ENCODE assay signal across 2 cellular contexts in the genomic region with DNA sequence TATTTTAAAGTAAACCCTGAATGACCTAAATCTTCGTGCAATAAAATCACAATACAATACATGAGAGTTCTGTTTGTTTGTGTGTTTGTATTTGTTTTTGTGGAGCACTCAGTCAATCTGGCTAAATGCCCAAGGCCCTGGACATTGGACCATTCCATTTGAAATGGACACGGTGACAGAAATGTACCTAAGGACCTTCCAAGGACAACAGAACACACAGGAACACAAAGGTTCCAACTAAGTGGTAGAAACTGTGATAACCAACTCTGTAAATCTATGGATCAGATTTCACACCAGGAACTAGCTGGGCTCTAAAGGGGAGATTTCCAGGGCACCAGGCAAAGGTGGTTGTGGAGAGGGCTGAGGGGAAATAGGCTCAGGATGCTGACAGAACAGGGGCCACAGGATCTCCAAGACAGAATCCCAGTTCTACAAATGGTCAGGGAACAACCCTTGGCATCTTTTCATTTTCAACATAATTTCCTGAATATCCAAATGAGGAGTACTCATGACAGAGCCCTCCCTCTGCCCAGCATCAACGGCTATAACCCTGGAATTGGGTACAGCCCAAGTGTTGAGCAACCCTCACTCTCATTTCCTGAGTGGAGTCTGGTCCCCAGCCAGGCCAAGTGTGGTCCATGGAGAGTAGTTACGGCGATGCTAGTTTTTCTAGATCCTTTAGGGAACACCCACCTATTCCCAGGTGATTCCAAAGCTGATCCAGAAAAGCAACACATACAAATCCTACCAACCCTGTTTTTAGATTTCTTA.
TF ChIP-seq lines count a peak whose summit lies in the region.

No MANE protein-coding gene starts in this region.

TF ChIP-seq in liver, 16 proteins besides CTCF, POLR2A, EP300 and RAD21:
- TF ChIP-seq SP1 (IDR thresholded peaks at IDR 0.05) (peak; percentile 86), HNF4A (conservative IDR thresholded peaks at IDR 0.05) (peak; percentile 87 to 93), HNF4G (IDR thresholded peaks at IDR 0.05) (peak; percentile 48), YY1 (IDR thresholded peaks at IDR 0.05) (peak; percentile 37), ATF3 (IDR thresholded peaks at IDR 0.05) (no peak), FOXA2 (IDR thresholded peaks at IDR 0.05) (no peak), GABPA (IDR thresholded peaks at IDR 0.05 in 1 of 2, conservative IDR thresholded peaks at IDR 0.05 in 1 of 2) (peak in 1 of 2 donors; percentile 19), JUND (IDR thresholded peaks at IDR 0.05) (peak; percentile 17 to 18), TAF1 (conservative IDR thresholded peaks at IDR 0.05) (no peak), EGR1 (IDR thresholded peaks at IDR 0.05; ENCODE audit: low read depth in 2 of 2) (no peak), FOXA1 (IDR thresholded peaks at IDR 0.05) (no peak), REST (IDR thresholded peaks at IDR 0.05) (peak; percentile 16), RXRA (IDR thresholded peaks at IDR 0.05) (peak; percentile 35 to 56), NR2F2 (IDR thresholded peaks at IDR 0.05) (no peak)
- TF ChIP-seq, protein P1, sequence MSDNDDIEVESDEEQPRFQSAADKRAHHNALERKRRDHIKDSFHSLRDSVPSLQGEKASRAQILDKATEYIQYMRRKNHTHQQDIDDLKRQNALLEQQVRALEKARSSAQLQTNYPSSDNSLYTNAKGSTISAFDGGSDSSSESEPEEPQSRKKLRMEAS (IDR thresholded peaks at IDR 0.05) = peak; percentile 42
- TF ChIP-seq, protein P2, sequence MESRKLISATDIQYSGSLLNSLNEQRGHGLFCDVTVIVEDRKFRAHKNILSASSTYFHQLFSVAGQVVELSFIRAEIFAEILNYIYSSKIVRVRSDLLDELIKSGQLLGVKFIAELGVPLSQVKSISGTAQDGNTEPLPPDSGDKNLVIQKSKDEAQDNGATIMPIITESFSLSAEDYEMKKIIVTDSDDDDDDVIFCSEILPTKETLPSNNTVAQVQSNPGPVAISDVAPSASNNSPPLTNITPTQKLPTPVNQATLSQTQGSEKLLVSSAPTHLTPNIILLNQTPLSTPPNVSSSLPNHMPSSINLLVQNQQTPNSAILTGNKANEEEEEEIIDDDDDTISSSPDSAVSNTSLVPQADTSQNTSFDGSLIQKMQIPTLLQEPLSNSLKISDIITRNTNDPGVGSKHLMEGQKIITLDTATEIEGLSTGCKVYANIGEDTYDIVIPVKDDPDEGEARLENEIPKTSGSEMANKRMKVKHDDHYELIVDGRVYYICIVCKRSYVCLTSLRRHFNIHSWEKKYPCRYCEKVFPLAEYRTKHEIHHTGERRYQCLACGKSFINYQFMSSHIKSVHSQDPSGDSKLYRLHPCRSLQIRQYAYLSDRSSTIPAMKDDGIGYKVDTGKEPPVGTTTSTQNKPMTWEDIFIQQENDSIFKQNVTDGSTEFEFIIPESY (IDR thresholded peaks at IDR 0.05) = peak; percentile 25

TF ChIP-seq in HepG2, 621 proteins besides CTCF, POLR2A, EP300 and RAD21:
- TF ChIP-seq ZNF572 (CRISPR knock-in tag; IDR thresholded peaks at IDR 0.05) (no peak), PRDM15 (CRISPR knock-in tag; IDR thresholded peaks at IDR 0.05) (no peak), RFXAP (CRISPR knock-in tag; IDR thresholded peaks at IDR 0.05; ENCODE audit: borderline replicate concordance) (no peak), KAT8 (CRISPR knock-in tag; IDR thresholded peaks at IDR 0.05) (no peak), ZNF276 (CRISPR knock-in tag; IDR thresholded peaks at IDR 0.05; ENCODE audit: low read depth) (no peak), ZFP41 (CRISPR knock-in tag; IDR thresholded peaks at IDR 0.05; ENCODE audit: borderline replicate concordance) (no peak), MAFG (CRISPR knock-in tag; IDR thresholded peaks at IDR 0.05) (no peak), SMARCE1 (IDR thresholded peaks at IDR 0.05; ENCODE audit: borderline replicate concordance) (no peak), ZNF510 (CRISPR knock-in tag; IDR thresholded peaks at IDR 0.05; ENCODE audit: low read depth) (no peak), CBX2 (IDR thresholded peaks at IDR 0.05; ENCODE audit: low read depth, low read length) (no peak), CBX2 (CRISPR knock-in tag; IDR thresholded peaks at IDR 0.05; ENCODE audit: low read depth) (no peak), SOX5 (CRISPR knock-in tag; IDR thresholded peaks at IDR 0.05; ENCODE audit: borderline replicate concordance) (no peak), MTA3 (CRISPR knock-in tag; IDR thresholded peaks at IDR 0.05) (no peak)
- TF ChIP-seq, protein P3, sequence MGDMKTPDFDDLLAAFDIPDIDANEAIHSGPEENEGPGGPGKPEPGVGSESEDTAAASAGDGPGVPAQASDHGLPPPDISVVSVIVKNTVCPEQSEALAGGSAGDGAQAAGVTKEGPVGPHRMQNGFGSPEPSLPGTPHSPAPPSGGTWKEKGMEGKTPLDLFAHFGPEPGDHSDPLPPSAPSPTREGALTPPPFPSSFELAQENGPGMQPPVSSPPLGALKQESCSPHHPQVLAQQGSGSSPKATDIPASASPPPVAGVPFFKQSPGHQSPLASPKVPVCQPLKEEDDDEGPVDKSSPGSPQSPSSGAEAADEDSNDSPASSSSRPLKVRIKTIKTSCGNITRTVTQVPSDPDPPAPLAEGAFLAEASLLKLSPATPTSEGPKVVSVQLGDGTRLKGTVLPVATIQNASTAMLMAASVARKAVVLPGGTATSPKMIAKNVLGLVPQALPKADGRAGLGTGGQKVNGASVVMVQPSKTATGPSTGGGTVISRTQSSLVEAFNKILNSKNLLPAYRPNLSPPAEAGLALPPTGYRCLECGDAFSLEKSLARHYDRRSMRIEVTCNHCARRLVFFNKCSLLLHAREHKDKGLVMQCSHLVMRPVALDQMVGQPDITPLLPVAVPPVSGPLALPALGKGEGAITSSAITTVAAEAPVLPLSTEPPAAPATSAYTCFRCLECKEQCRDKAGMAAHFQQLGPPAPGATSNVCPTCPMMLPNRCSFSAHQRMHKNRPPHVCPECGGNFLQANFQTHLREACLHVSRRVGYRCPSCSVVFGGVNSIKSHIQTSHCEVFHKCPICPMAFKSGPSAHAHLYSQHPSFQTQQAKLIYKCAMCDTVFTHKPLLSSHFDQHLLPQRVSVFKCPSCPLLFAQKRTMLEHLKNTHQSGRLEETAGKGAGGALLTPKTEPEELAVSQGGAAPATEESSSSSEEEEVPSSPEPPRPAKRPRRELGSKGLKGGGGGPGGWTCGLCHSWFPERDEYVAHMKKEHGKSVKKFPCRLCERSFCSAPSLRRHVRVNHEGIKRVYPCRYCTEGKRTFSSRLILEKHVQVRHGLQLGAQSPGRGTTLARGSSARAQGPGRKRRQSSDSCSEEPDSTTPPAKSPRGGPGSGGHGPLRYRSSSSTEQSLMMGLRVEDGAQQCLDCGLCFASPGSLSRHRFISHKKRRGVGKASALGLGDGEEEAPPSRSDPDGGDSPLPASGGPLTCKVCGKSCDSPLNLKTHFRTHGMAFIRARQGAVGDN (CRISPR knock-in tag; IDR thresholded peaks at IDR 0.05) = no peak
- TF ChIP-seq, protein P4, sequence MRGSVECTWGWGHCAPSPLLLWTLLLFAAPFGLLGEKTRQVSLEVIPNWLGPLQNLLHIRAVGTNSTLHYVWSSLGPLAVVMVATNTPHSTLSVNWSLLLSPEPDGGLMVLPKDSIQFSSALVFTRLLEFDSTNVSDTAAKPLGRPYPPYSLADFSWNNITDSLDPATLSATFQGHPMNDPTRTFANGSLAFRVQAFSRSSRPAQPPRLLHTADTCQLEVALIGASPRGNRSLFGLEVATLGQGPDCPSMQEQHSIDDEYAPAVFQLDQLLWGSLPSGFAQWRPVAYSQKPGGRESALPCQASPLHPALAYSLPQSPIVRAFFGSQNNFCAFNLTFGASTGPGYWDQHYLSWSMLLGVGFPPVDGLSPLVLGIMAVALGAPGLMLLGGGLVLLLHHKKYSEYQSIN (CRISPR knock-in tag; IDR thresholded peaks at IDR 0.05; ENCODE audit: borderline replicate concordance) = no peak
- TF ChIP-seq, protein P5, sequence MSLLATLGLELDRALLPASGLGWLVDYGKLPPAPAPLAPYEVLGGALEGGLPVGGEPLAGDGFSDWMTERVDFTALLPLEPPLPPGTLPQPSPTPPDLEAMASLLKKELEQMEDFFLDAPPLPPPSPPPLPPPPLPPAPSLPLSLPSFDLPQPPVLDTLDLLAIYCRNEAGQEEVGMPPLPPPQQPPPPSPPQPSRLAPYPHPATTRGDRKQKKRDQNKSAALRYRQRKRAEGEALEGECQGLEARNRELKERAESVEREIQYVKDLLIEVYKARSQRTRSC (CRISPR knock-in tag; IDR thresholded peaks at IDR 0.05; ENCODE audit: low read depth) = no peak
